In genomic region chr2:96891591-96892333, GRCh38 we compare ENCODE assay signal across 1 cellular context.
TF ChIP-seq lines count a peak whose summit lies in the region.

No MANE protein-coding gene starts in this region.

TF ChIP-seq in K562, 482 proteins besides CTCF, POLR2A, EP300 and RAD21 (continued from another document):
- TF ChIP-seq ZNF592 (IDR thresholded peaks at IDR 0.05) (peak; percentile 73), E2F6 (IDR thresholded peaks at IDR 0.05; ENCODE audit: borderline replicate concordance in 1 of 2, extremely low read depth in 1 of 2, insufficient read depth in 1 of 2, insufficient read length in 1 of 2, low read depth in 1 of 2, low read length in 1 of 2, poor library complexity in 1 of 2, severe bottlenecking in 1 of 2) (peak in 1 of 2 experiments; percentile 35)
